8 cellular contexts compared by ENCODE assay signal in the genomic region with DNA sequence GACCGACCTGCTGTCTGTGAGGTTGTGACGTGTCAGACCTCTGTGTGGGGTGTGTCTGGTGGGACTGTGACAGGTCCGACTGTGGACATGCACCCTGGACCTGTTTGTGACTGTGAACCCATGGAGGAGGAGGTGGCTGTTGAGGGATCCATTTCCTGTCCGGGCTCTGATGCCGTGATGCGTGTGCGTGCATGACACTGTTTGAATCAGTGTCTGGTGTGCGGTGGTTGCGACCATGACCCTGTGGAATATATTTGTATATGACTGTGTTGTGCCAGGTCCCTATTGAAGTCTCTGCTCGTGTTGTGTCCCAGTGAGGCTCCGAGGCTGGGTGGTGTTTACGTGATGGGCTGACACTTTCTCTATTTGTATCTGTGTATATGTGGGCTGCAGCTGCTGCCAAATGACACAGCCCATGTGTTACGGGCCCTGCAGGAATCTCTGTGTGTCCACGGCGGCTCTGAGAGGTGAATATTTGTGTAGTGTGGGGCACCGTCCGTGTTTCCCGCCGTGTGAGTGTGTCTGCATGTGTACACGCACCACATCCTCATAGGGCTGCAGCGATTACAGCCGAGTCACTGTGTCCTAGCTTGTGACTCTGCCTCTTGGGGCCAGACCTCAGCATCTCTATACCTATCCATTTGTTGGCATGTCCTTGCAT. TPM values are rescaled to one million over a fixed set of nuclear protein-coding genes. Genes with fewer than 3 reads are reported as not detected.
DNase-seq lines count a peak whose midpoint lies in the region; ATAC-seq and TF ChIP-seq lines count a peak whose summit lies in the region.

No MANE protein-coding gene starts in this region.

- H3K9me3 ChIP-seq in OCI-LY3 (ENCODE audit: insufficient read depth, low read length) (no peaks in the 10 kb centered on the region), psoas muscle (no peaks in the 10 kb centered on the region)

- peak overlapping the region; percentile 43 for H3K4me2 ChIP-seq in OCI-LY3 (ENCODE audit: low read length)

- H3K79me2 ChIP-seq in OCI-LY3 (ENCODE audit: low read length): peaks cover 39% of the 10 kb centered on the region

- H3K4me3 ChIP-seq in OCI-LY3 (ENCODE audit: low read length) (no peak overlapping the region), dorsolateral prefrontal cortex (peak overlapping the region in 21 of 59 donors; percentile 1 to 49 (median 21)), psoas muscle (peak overlapping the region; percentile 53)

- DNase-seq in stimulated activated CD4-positive, alpha-beta T cell treated with anti-CD3 and anti-CD28 coated beads, Interleukin-15, amount 100 ng/mL, for 24 hours: peak; percentile 70
- DNase-seq in stimulated activated CD4-positive, alpha-beta T cell treated with anti-CD3 and anti-CD28 coated beads, Interleukin-12 subunit alpha, Interleukin-12 subunit beta, amount 100 ng/mL, for 4 hours: no peak
- DNase-seq in dorsolateral prefrontal cortex (no peak), psoas muscle (no peak), mucosa of gallbladder (ENCODE audit: low spot score) (no peak), NCI-H82 treated with DMSO at 0.1 percent for 48 hours (lab: John Stamatoyannopoulos, UW; ENCODE audit: unreplicated experiment) (no peak), NCI-H2196 treated with DMSO at 0.1 percent for 48 hours (lab: John Stamatoyannopoulos, UW; ENCODE audit: unreplicated experiment) (no peak)

- peaks cover 32% of the 10 kb centered on the region for H3K4me1 ChIP-seq in OCI-LY3 (ENCODE audit: low read length)
- H3K4me1 ChIP-seq in psoas muscle: peaks cover 52% of the 10 kb centered on the region

- ATAC-seq in psoas muscle: no peak

- H3K27me3 ChIP-seq in OCI-LY3 (ENCODE audit: low read depth, low read length) (no peaks in the 10 kb centered on the region), dorsolateral prefrontal cortex (peaks cover 0 to 12% (median 0%) of the 10 kb centered on the region in 45 donors), psoas muscle (ENCODE audit: insufficient read depth in 3 of 3, low read length in 2 of 3) (no peaks in the 10 kb centered on the region)

- intact Hi-C loops in dorsolateral prefrontal cortex (cut with DNase I) (no loop called here), psoas muscle (cut with DNase I) (no loop called here)

- H2AFZ ChIP-seq in OCI-LY3 (ENCODE audit: low read depth, low read length): no peak overlapping the region

- H4K20me1 ChIP-seq in OCI-LY3 (ENCODE audit: insufficient read depth, low read length): peaks cover 41% of the 10 kb centered on the region

- TF ChIP-seq CTCF in OCI-LY3 (IDR thresholded peaks at IDR 0.05; ENCODE audit: low read depth, low read length) (no peak), dorsolateral prefrontal cortex (IDR thresholded peaks at IDR 0.05 in 54 of 56, conservative IDR thresholded peaks at IDR 0.05 in 2 of 56; ENCODE audit: low read depth in 1 of 56, partially characterized antibody in 56 of 56) (no peak), psoas muscle (IDR thresholded peaks at IDR 0.05) (no peak)

- H3K27ac ChIP-seq in OCI-LY3 (ENCODE audit: low read length) (peak overlapping the region; percentile 16), dorsolateral prefrontal cortex (peak overlapping the region in 49 of 59 donors; percentile 58 to 94 (median 85)), psoas muscle (peak overlapping the region; percentile 72)

- H3K36me3 ChIP-seq in OCI-LY3 (replicated peaks; ENCODE audit: low read depth, low read length): peaks cover 61% of the 10 kb centered on the region
- no peaks in the 10 kb centered on the region for H3K36me3 ChIP-seq in psoas muscle (ENCODE audit: insufficient read depth in 1 of 2, low read depth in 1 of 2)

- no peak overlapping the region for H3K9ac ChIP-seq in OCI-LY3 (ENCODE audit: low read length)

- WGBS in psoas muscle, 3 donors: 58 to 69% (median 60%) methylated on average over 22 of the region's 22 CpGs

RNA-seq across cellular contexts. Expression of gene CCDC97, which starts 18.3 kb away (rescaled TPM):
- total RNA-seq in dorsolateral prefrontal cortex (10 to 100 TPM; 18.1 to 45.4 (median 26.0) TPM), psoas muscle (10 to 100 TPM; 15.5 to 25.7 (median 21.6) TPM), mucosa of gallbladder (26.2 TPM)
- polyA plus RNA-seq in psoas muscle: 10 to 100 TPM; 13.7 to 23.7 (median 19.9) TPM

RNA-seq across cellular contexts. Expression of gene TGFB1, which starts 25.4 kb away (rescaled TPM):
- total RNA-seq in dorsolateral prefrontal cortex (10 to 100 TPM in 104 of 120 experiments, 1 to 10 TPM in 16; 4.3 to 34.6 (median 13.8) TPM), psoas muscle (10 to 100 TPM in 2 of 4 donors, 1 to 10 TPM in 2; 8.2 to 10.8 (median 10.1) TPM), mucosa of gallbladder (47.1 TPM)
- 10 to 100 TPM in 1 of 3 donors, 1 to 10 TPM in 2; 2.8 to 10.5 (median 3.2) TPM for polyA plus RNA-seq in psoas muscle

RNA-seq across cellular contexts. Expression of gene B9D2, which starts 35.7 kb away (rescaled TPM):
- total RNA-seq in dorsolateral prefrontal cortex (10 to 100 TPM in 4 of 120 experiments, 1 to 10 TPM in 116; 3.0 to 12.9 (median 6.6) TPM), psoas muscle (1 to 10 TPM; 1.7 to 2.5 (median 2.0) TPM), mucosa of gallbladder (12.8 TPM)
- polyA plus RNA-seq in psoas muscle: 10 to 100 TPM in 1 of 3 donors, 1 to 10 TPM in 2; 7.9 to 13.1 (median 9.3) TPM

RNA-seq across cellular contexts. Expression of gene TMEM91, which starts 48.0 kb away (rescaled TPM):
- 10 to 100 TPM in 118 of 120 experiments, 1 to 10 TPM in 2; 8.6 to 26.9 (median 16.5) TPM for total RNA-seq in dorsolateral prefrontal cortex
- 1 to 10 TPM; 1.4 to 2.6 (median 1.7) TPM for total RNA-seq in psoas muscle
- 1 to 10 TPM in 2 of 3 donors, under 1 TPM in 1; 0.88 to 3.1 (median 2.5) TPM for polyA plus RNA-seq in psoas muscle
- total RNA-seq in mucosa of gallbladder: 8.6 TPM

Comparison
In these comparisons a context has a peak if more than half of its experiments do, and no peak if none do; other contexts are left out.
1. H3K27ac ChIP-seq: peak in every context shown above with its lines; median percentile 85 in dorsolateral prefrontal cortex; 72 in psoas muscle; 16 in OCI-LY3.